In the genomic region with DNA sequence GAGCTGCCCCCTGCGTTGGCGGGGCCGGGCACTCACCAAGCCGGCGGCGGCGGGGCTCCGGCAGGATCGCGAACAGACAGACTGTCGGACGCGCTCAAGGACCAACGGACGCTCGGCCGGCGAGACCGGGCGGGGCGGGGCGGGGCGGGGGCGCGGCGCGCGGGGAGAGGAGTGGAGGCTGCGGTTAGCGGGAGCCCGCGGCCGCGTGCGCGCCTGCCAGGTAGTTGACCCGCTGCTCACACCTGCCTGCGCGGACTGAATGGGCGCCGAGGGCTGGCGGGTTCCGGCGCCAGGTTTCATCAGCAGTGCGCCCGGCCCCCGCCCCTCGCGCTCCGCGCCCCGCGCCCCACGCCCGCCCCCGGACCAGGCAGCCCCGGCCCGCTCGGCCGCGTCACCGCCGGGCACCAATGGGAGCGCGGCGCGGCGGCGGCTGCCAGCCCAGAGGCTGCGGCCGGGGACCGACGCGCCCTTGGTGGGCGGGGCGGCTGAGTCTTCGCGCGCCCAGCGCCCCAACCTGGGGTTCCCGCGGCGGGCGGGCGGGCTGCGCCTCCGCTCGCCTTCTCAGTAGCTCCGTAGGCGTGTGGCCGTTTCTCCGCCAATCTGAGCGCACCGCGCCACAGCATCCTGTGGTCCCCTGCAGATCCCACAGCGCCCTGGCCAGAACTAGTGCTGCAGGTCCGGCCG, we compare ENCODE assay signal across 7 cellular contexts. TPM values are rescaled to one million over a fixed set of nuclear protein-coding genes. Genes with fewer than 3 reads are reported as not detected.
DNase-seq lines count a peak whose midpoint lies in the region; ATAC-seq, FAIRE-seq and TF ChIP-seq lines count a peak whose summit lies in the region.

A gene (minus strand): TSS at position 309 of the 684 bp plus-strand sequence. CDS start 59,500 bp downstream, outside the sequence.

- H3K4me1 Mint-ChIP-seq in astrocyte (ENCODE audit: low read depth, unreplicated experiment): peaks cover 34% of the 10 kb centered on the region

- DNase-seq in NCI-H146 treated with DMSO at 0.1 percent for 48 hours (lab: John Stamatoyannopoulos, UW; ENCODE audit: unreplicated experiment) (peak; percentile 67), T-helper 9 cell (peak; percentile 74), astrocyte (ENCODE audit: low read depth) (peak; percentile 73), hippocampal formation (lab: John Stamatoyannopoulos, UW) (peak; percentile 69 to 76), retina (peak; percentile 83)

- peak; percentile 42 for TF ChIP-seq POLR2A in GM18505 (IDR thresholded peaks at IDR 0.05; ENCODE audit: borderline replicate concordance, extremely low read depth, insufficient read depth, insufficient read length)

- H3K4me3 Mint-ChIP-seq in astrocyte (ENCODE audit: unreplicated experiment): peak within 1 kb of the TSS; percentile 96

- H3K27me3 Mint-ChIP-seq in astrocyte (ENCODE audit: low read depth, unreplicated experiment): peaks cover 3% of the 10 kb centered on the region

- peak; percentile 86 for ATAC-seq in GM18505 (IDR thresholded peaks at IDR 0.05; ENCODE audit: unreplicated experiment)
- peak; percentile 81 for ATAC-seq in HG02884 (IDR thresholded peaks at IDR 0.05; ENCODE audit: unreplicated experiment)

- FAIRE-seq in astrocyte (lab: Jason Lieb, UNC): no peak

- H3K27ac Mint-ChIP-seq in astrocyte (ENCODE audit: unreplicated experiment): peak within 1 kb of the TSS; percentile 99

- H3K36me3 ChIP-seq in astrocyte (ENCODE audit: insufficient read depth, low read length): no peaks in the 10 kb centered on the region

- H3K9me3 Mint-ChIP-seq in astrocyte (ENCODE audit: unreplicated experiment): no peaks in the 10 kb centered on the region

- peaks cover 27% of the 10 kb centered on the region for H4K20me1 ChIP-seq in astrocyte (ENCODE audit: insufficient read depth, low read length)

- H3K4me3 ChIP-seq in astrocyte (ENCODE audit: insufficient read depth, low read depth, low read length): peak within 1 kb of the TSS; percentile 80

- H2AFZ ChIP-seq in astrocyte (ENCODE audit: low read depth, low read length): peak within 1 kb of the TSS; percentile 27

- no peaks in the 10 kb centered on the region for H3K9me3 ChIP-seq in astrocyte (ENCODE audit: insufficient read depth, low read depth, low read length)

- peaks cover 5% of the 10 kb centered on the region for H3K36me3 Mint-ChIP-seq in astrocyte (ENCODE audit: low read depth, unreplicated experiment)

- peak within 1 kb of the TSS; percentile 96 for H3K9ac ChIP-seq in astrocyte (ENCODE audit: low read length)

- no peak for TF ChIP-seq CTCF in astrocyte (IDR thresholded peaks at IDR 0.05; ENCODE audit: insufficient read depth, low read depth, low read length)

- H3K27ac ChIP-seq in astrocyte (ENCODE audit: low read depth, low read length): peak within 1 kb of the TSS; percentile 98

- peaks cover 47% of the 10 kb centered on the region for H3K79me2 ChIP-seq in astrocyte (ENCODE audit: insufficient read depth, low read length)

- peak within 1 kb of the TSS; percentile 92 for H3K4me2 ChIP-seq in astrocyte (ENCODE audit: low read length)

- H3K27me3 ChIP-seq in astrocyte (ENCODE audit: insufficient read depth, low read length): no peaks in the 10 kb centered on the region

- peaks cover 30% of the 10 kb centered on the region for H3K4me1 ChIP-seq in astrocyte (ENCODE audit: insufficient read depth, low read length)

RNA-seq across cellular contexts. Expression of the gene that starts here (rescaled TPM):
- total RNA-seq in astrocyte: 112 and 115 TPM in 2 replicates

Comparison
In these comparisons a context has a peak if more than half of its experiments do, and no peak if none do; other contexts are left out.
1. Peak in every context shown above with its lines: DNase-seq, ATAC-seq, H3K4me3 ChIP-seq and H3K27ac ChIP-seq.